9 cellular contexts compared by ENCODE assay signal in the genomic region with DNA sequence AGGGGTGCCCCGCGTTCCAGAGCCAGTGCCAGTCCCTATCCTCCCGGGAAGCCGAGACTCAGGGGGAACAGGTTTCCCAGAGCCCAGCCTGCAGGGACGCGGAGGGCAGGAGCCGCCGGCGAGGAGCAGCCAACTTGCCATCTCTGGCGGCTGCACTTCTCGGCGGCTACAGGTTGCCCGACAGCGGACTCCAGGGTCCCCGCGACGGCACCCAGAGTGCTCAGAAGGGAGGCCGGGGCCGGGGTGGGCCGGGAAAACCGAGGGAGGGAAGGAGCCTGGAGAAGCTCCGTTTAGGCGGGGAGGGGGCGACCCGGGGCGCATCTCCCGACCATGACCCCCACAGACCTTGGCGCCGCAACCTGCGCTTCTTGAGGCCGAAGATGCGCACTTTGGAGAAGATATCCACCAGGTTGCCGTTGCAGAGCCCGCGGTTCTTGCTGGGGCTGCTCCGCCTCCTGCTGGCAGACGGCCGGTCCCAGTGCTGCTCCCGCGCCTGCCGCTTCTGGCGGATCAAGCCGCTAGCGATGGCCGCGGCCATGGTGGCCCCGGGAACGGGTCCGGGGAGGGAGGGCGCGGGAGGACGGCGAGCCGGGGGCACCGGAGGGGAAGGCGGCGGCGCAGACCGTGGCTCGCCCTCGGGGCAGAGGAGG.
DNase-seq lines count a peak whose midpoint lies in the region; ATAC-seq and TF ChIP-seq lines count a peak whose summit lies in the region.
"Had no signal": no experiment of that assay in that cellular context is flagged by ENCODE, and none has a peak within 500 bp of the region (broad histone marks: within the 10 kb centered on the region; RNA-seq: fewer than 3 reads in every experiment).

No MANE protein-coding gene starts in this region.

- peak overlapping the region; percentile 45 to 62 for H3K4me3 ChIP-seq in ascending aorta
- peak overlapping the region; percentile 52 for H3K4me3 ChIP-seq in iPS-11a (ENCODE audit: low read depth, low read length)
- H3K4me3 ChIP-seq in tibial artery = peak overlapping the region; percentile 34 to 51

- intact Hi-C loops in ascending aorta (cut with DNase I) (no loop called here), tibial artery (cut with DNase I; ENCODE audit: low total_unique reads) (no loop called here)

- H3K36me3 ChIP-seq in ascending aorta (no peaks in the 10 kb centered on the region), tibial artery (no peaks in the 10 kb centered on the region)

- ATAC-seq in GM18505 (IDR thresholded peaks at IDR 0.05; ENCODE audit: unreplicated experiment) (no peak), HG03025 (IDR thresholded peaks at IDR 0.05; ENCODE audit: low FRiP score, unreplicated experiment) (no peak)

- H3K9me3 ChIP-seq in ascending aorta = no peaks in the 10 kb centered on the region
- H3K9me3 ChIP-seq in tibial artery = no peaks in the 10 kb centered on the region

- DNase-seq in NCI-H82 (lab: John Stamatoyannopoulos, UW) (peak; percentile 86), NCI-H82 treated with DMSO at 0.1 percent for 48 hours (lab: John Stamatoyannopoulos, UW; ENCODE audit: unreplicated experiment) (no peak), ascending aorta (ENCODE audit: low spot score in 2 of 2) (no peak), tibial artery (no peak), OCI-M2 (lab: John Stamatoyannopoulos, UW; ENCODE audit: unreplicated experiment) (no peak)

- H3K4me1 ChIP-seq in ascending aorta (peaks cover 0 to 9% of the 10 kb centered on the region in 2 donors), tibial artery (peaks cover 0 to 34% (median 23%) of the 10 kb centered on the region in 4 donors)

- H3K27ac ChIP-seq in ascending aorta = no peak overlapping the region
- H3K27ac ChIP-seq in tibial artery = no peak overlapping the region
- H3K27ac ChIP-seq: KMS-11 had no signal

- TF ChIP-seq POLR2A in GM18505 (IDR thresholded peaks at IDR 0.05; ENCODE audit: borderline replicate concordance, extremely low read depth, insufficient read depth, insufficient read length) = no peak

- H3K27me3 ChIP-seq in ascending aorta (peaks cover 7% of the 10 kb centered on the region), tibial artery (peaks cover 0 to 50% of the 10 kb centered on the region in 2 donors)

- TF ChIP-seq CTCF in ascending aorta (IDR thresholded peaks at IDR 0.05) = peak in 1 of 3 experiments; percentile 10
- TF ChIP-seq CTCF in tibial artery (IDR thresholded peaks at IDR 0.05) = no peak
